In genomic region chr21:45294509-45295291, GRCh38 we compare ENCODE assay signal across 10 cellular contexts. TPM values are rescaled to one million over a fixed set of nuclear protein-coding genes. Genes with fewer than 3 reads are reported as not detected.
A peak's percentile ranks its signal among the peaks of the same experiment; 100 is the strongest.
DNase-seq lines count a peak whose midpoint lies in the region; ATAC-seq, FAIRE-seq and TF ChIP-seq lines count a peak whose summit lies in the region.
"Had no signal": no experiment of that assay in that cellular context is flagged by ENCODE, and none has a peak within 500 bp of the region (broad histone marks: within the 10 kb centered on the region; RNA-seq: fewer than 3 reads in every experiment).

No MANE protein-coding gene starts in this region.

- H2BK12ac ChIP-seq in H9 (ENCODE audit: insufficient read length, low read depth, low read length): no peak overlapping the region

- H3K27me3 Mint-ChIP-seq in H9 (ENCODE audit: low read depth): no peaks in the 10 kb centered on the region

- no peak overlapping the region for H2BK15ac ChIP-seq in H9 (ENCODE audit: low read depth, low read length)

- no peak overlapping the region for H3K4ac ChIP-seq in H9 (ENCODE audit: low read depth, low read length)

- no peak overlapping the region for H2AFZ ChIP-seq in H9 (ENCODE audit: low read length)

- H3K9ac ChIP-seq in H9 (ENCODE audit: extremely low read depth, insufficient read length, low read length): no peak overlapping the region

- H3K23me2 ChIP-seq in H9 (ENCODE audit: insufficient read length, low read depth, low read length, poor library complexity, severe bottlenecking): no peaks in the 10 kb centered on the region

- H4K20me1 ChIP-seq in H9 (ENCODE audit: control insufficient read depth, insufficient read depth, insufficient read length): no peaks in the 10 kb centered on the region

- no peaks in the 10 kb centered on the region for H3K36me3 ChIP-seq in small intestine (ENCODE audit: control insufficient read depth in 2 of 2, insufficient read depth in 2 of 2, low read length in 2 of 2)

- DNase-seq in H9 (peak; percentile 74), astrocyte of the cerebellum (ENCODE audit: low read depth) (peak; percentile 97), iPS-NIHi7 (ENCODE audit: extremely low spot score) (peak; percentile 64), small intestine (no peak), GM12892 (ENCODE audit: insufficient read length) (no peak), GM12891 (ENCODE audit: insufficient read length, low spot score) (no peak)
- DNase-seq: activated gamma-delta T cell treated with Interleukin-2 at 50 U/mL for 16 hours; stimulated activated naive CD8-positive, alpha-beta T cell treated with anti-CD3 and anti-CD28 coated beads, Interleukin-15, Interleukin-2, amounts not matched to agents 100 U/mL and 50 U/mL, for 24 hours had no signal

- ATAC-seq in HG03108 (IDR thresholded peaks at IDR 0.05; ENCODE audit: unreplicated experiment) (no peak), GM18867 (IDR thresholded peaks at IDR 0.05; ENCODE audit: unreplicated experiment) (no peak)
- ATAC-seq: stimulated activated naive CD8-positive, alpha-beta T cell treated with anti-CD3 and anti-CD28 coated beads, Interleukin-15, Interleukin-2, amounts not matched to agents 100 U/mL and 50 U/mL, for 24 hours had no signal

- no peaks in the 10 kb centered on the region for H3K79me2 ChIP-seq in H9 (ENCODE audit: insufficient read depth, low read length)

- H4K5ac ChIP-seq in H9 (ENCODE audit: insufficient read length, low read depth, low read length): no peak overlapping the region

- no peak for TF ChIP-seq POLR2A in GM12892 (IDR thresholded peaks at IDR 0.05; ENCODE audit: low read depth, low read length)
- TF ChIP-seq POLR2A in GM12891 (IDR thresholded peaks at IDR 0.05; ENCODE audit: low read depth, low read length): no peak

- no peak for FAIRE-seq in small intestine (lab: Jason Lieb, UNC)
- no peak for FAIRE-seq in GM12892 (lab: Jason Lieb, UNC)
- FAIRE-seq in GM12891 (lab: Jason Lieb, UNC): no peak

- no peak overlapping the region for H2BK120ac ChIP-seq in H9 (ENCODE audit: low read depth, low read length, poor library complexity, severe bottlenecking)

- H3K23ac ChIP-seq in H9 (ENCODE audit: insufficient read length, low read depth, low read length): no peak overlapping the region

- no peak for TF ChIP-seq CTCF in H9 (conservative IDR thresholded peaks at IDR 0.05)
- no peak for TF ChIP-seq CTCF in astrocyte of the cerebellum (IDR thresholded peaks at IDR 0.05; ENCODE audit: low read depth, low read length, missing control alignments)

- H3K4me2 ChIP-seq in H9 (ENCODE audit: insufficient read depth, insufficient read length, low read length): no peak overlapping the region

- H3K4me3 Mint-ChIP-seq in H9: peak overlapping the region in 1 of 2 experiments; percentile 35; a peak in 1 of 5 replicates

- H3K4me1 ChIP-seq in H9 (ENCODE audit: insufficient read depth, low read length): no peaks in the 10 kb centered on the region; the same call in 1 of the 2 replicates
- H3K4me1 ChIP-seq in small intestine (ENCODE audit: control insufficient read depth in 2 of 2, insufficient read depth in 1 of 2, low read depth in 1 of 2, low read length in 1 of 2): peaks cover 0 to 2% of the 10 kb centered on the region in 2 donors

- no peak overlapping the region for H3K18ac ChIP-seq in H9 (ENCODE audit: insufficient read length, low read depth, low read length)

- no peak overlapping the region for H3K56ac ChIP-seq in H9 (ENCODE audit: insufficient read length, low read depth, low read length)

- peak overlapping the region; percentile 46 to 88 (median 63); a peak in 6 of 7 replicates for H3K27ac Mint-ChIP-seq in H9

- no peaks in the 10 kb centered on the region for H3K9me3 ChIP-seq in H9 (ENCODE audit: control insufficient read depth, low read depth, low read length)
- no peaks in the 10 kb centered on the region for H3K9me3 ChIP-seq in small intestine (ENCODE audit: control insufficient read depth, low read depth)

- in situ Hi-C loops in astrocyte of the cerebellum (cut with HindIII; ENCODE audit: low sequenced_read_pairs): no loop called here

- H3K79me1 ChIP-seq in H9 (ENCODE audit: insufficient read depth, low read depth, low read length, poor library complexity, severe bottlenecking): no peaks in the 10 kb centered on the region

- no CpG with 5 or more reads among the region's 40 CpGs for WGBS in H9 (ENCODE audit: extremely low coverage, insufficient read length, low lambda C conversion rate)
- 57 to 75% (median 71%) methylated on average over 40 of the region's 40 CpGs for WGBS in small intestine, 3 donors

- no peak overlapping the region for H4K8ac ChIP-seq in H9 (replicated peaks; ENCODE audit: insufficient read length, low read depth, low read length)

- no peak overlapping the region for H4K91ac ChIP-seq in H9 (ENCODE audit: insufficient read length, low read depth, low read length)

- no peaks in the 10 kb centered on the region for H3K27me3 ChIP-seq in H9 (ENCODE audit: insufficient read depth, low read length)
- no peaks in the 10 kb centered on the region for H3K27me3 ChIP-seq in small intestine (ENCODE audit: control insufficient read depth in 2 of 2, insufficient read depth in 2 of 2, low read length in 2 of 2)

- no peaks in the 10 kb centered on the region for H3K9me3 Mint-ChIP-seq in H9

- peaks cover 0 to 8% (median 0%) of the 10 kb centered on the region in 3 experiments; a peak in 1 of 7 replicates for H3K36me3 Mint-ChIP-seq in H9 (ENCODE audit: insufficient read depth in 1 of 3, low read depth in 3 of 3)

- H3T11ph ChIP-seq in H9 (ENCODE audit: low read length): no peak overlapping the region

- no peak overlapping the region for H2AK5ac ChIP-seq in H9 (ENCODE audit: insufficient read length, low read length)

- no peak overlapping the region for H2BK5ac ChIP-seq in H9 (ENCODE audit: insufficient read length, low read length)

- H2BK20ac ChIP-seq in H9 (ENCODE audit: low read depth, low read length, poor library complexity, severe bottlenecking): no peak overlapping the region

- H3K4me1 Mint-ChIP-seq in H9: peaks cover 28 to 31% of the 10 kb centered on the region in 2 experiments

- H3K27ac ChIP-seq in H9 (ENCODE audit: insufficient read length, low read depth, low read length) (no peak overlapping the region), small intestine (ENCODE audit: low read depth in 1 of 2, low read length in 1 of 2) (peak overlapping the region; percentile 17 to 98)

- H3K4me3 ChIP-seq in astrocyte of the cerebellum (ENCODE audit: low read depth, low read length): no peak overlapping the region
- no peak overlapping the region for H3K4me3 ChIP-seq in small intestine (ENCODE audit: low read depth in 1 of 2, low read length in 2 of 2)

- H3K14ac ChIP-seq in H9 (ENCODE audit: insufficient read depth, low read length): no peak overlapping the region

TF ChIP-seq in GM12891, 5 proteins besides CTCF, POLR2A, EP300 and RAD21:
- no peak for TF ChIP-seq POLR2AphosphoS5 (IDR thresholded peaks at IDR 0.05; ENCODE audit: low read depth, low read length)
- no peak for TF ChIP-seq TAF1 (IDR thresholded peaks at IDR 0.05; ENCODE audit: low read depth, low read length)
- no peak for TF ChIP-seq SPI1 (IDR thresholded peaks at IDR 0.05; ENCODE audit: low read depth, low read length)
- no peak for TF ChIP-seq POU2F2 (IDR thresholded peaks at IDR 0.05; ENCODE audit: low read depth, low read length)
- no peak for TF ChIP-seq PAX5 (IDR thresholded peaks at IDR 0.05; ENCODE audit: insufficient read depth, low read length, severe bottlenecking)

RNA-seq across cellular contexts. Expression of gene POFUT2, which starts 7.0 kb away (rescaled TPM):
- total RNA-seq in H9 (2021): 32.1 and 34.8 TPM in 2 replicates
- polyA plus RNA-seq in small intestine: 10 to 100 TPM; 13.5 to 34.4 (median 20.0) TPM
- polyA plus RNA-seq in GM12892 (2012; ENCODE audit: missing spikeins): 8.8 TPM
- 8.8 TPM for polyA plus RNA-seq in GM12891 (2012; ENCODE audit: low read depth, missing spikeins)

Comparison
In these comparisons a context has a peak if more than half of its experiments do, and no peak if none do; other contexts are left out.
1. DNase-seq: peak in H9 (single experiment), astrocyte of the cerebellum (single experiment) and iPS-NIHi7 (single experiment); none in small intestine (single experiment), GM12892 (single experiment) and GM12891 (single experiment).